8 cellular contexts compared by ENCODE assay signal in the genomic region with DNA sequence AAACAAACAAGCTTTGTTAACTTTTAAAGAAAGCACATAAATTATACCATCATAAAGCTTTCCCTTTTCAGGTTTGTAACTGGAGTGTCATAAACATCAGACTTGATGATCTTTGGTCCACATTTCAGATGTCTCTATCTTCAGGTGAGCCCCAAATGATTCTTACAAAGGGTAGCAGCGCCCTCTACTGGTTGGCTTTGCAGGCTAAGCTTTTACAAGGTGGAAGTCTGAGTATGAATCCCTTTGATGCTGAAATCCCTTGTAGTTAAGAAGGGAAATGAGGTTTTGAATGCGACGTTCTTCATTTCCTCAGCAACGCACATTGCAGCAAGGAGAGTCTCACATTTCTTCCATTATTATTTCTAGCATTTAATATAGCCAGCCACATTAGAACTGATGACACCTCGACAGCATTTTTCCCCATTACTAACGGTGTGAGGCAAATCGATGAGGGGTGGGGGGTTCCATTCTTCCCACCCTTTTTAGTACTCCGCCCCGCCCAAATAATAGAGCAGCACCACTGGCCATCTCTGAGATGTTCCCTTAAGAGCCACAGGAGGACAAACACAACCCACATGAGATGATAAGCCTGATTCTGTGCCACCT.
DNase-seq lines count a peak whose midpoint lies in the region; ATAC-seq and TF ChIP-seq lines count a peak whose summit lies in the region.

No MANE protein-coding gene starts in this region.

- no peaks in the 10 kb centered on the region for H3K36me3 ChIP-seq in Karpas-422 (ENCODE audit: insufficient read depth, low read length)
- no peaks in the 10 kb centered on the region for H3K36me3 ChIP-seq in Peyer's patch
- no peaks in the 10 kb centered on the region for H3K36me3 ChIP-seq in uterus

- H3K27ac ChIP-seq in Karpas-422 (ENCODE audit: low read length), result no peak overlapping the region
- H3K27ac ChIP-seq in Peyer's patch, result no peak overlapping the region
- no peak overlapping the region for H3K27ac ChIP-seq in foreskin keratinocyte
- no peak overlapping the region for H3K27ac ChIP-seq in uterus

- H3K4me1 ChIP-seq in Karpas-422 (ENCODE audit: low read length) (no peaks in the 10 kb centered on the region), Peyer's patch (no peaks in the 10 kb centered on the region), foreskin keratinocyte (no peaks in the 10 kb centered on the region), uterus (no peaks in the 10 kb centered on the region)

- DNase-seq in ELR (ENCODE audit: low read depth) (peak; percentile 84), Karpas-422 (peak; percentile 94), Peyer's patch (peak; percentile 45 to 85 (median 62)), activated T-helper 1 cell treated with Interleukin-2 at 50 U/mL for 16 hours (ENCODE audit: low read depth) (peak; percentile 29), foreskin keratinocyte (peak; percentile 17 to 63), pons (ENCODE audit: low spot score) (peak; percentile 84), uterus (peak; percentile 50 to 73)

- peak in 5 of 6 experiments; percentile 7 to 79 (median 73) for TF ChIP-seq CTCF in Peyer's patch (IDR thresholded peaks at IDR 0.05)
- peak; percentile 93 for TF ChIP-seq CTCF in foreskin keratinocyte (conservative IDR thresholded peaks at IDR 0.05)
- TF ChIP-seq CTCF in uterus (IDR thresholded peaks at IDR 0.05), result peak; percentile 60 to 75 (median 73)

- H3K79me2 ChIP-seq in Karpas-422 (ENCODE audit: low read length), result no peaks in the 10 kb centered on the region

- H3K9me2 ChIP-seq in Karpas-422 (replicated peaks; ENCODE audit: insufficient read depth, low read length), result no peaks in the 10 kb centered on the region

- H4K20me1 ChIP-seq in Karpas-422 (ENCODE audit: insufficient read depth, low read depth, low read length), result no peaks in the 10 kb centered on the region

- peak; percentile 83 for ATAC-seq in GM21825 (IDR thresholded peaks at IDR 0.05; ENCODE audit: unreplicated experiment)
- ATAC-seq in foreskin keratinocyte, result peak; percentile 87

- intact Hi-C loops in uterus (cut with DNase I; ENCODE audit: low total_unique reads), result no loop called here

- no peak overlapping the region for H2AFZ ChIP-seq in Karpas-422 (ENCODE audit: low read length)

- no peaks in the 10 kb centered on the region for H3K9me3 ChIP-seq in Karpas-422 (ENCODE audit: low read length)
- no peaks in the 10 kb centered on the region for H3K9me3 ChIP-seq in Peyer's patch
- no peaks in the 10 kb centered on the region for H3K9me3 ChIP-seq in uterus

- TF ChIP-seq POLR2A in Peyer's patch (IDR thresholded peaks at IDR 0.05) (no peak), uterus (IDR thresholded peaks at IDR 0.05) (no peak)

- H3K27me3 ChIP-seq in Karpas-422 (ENCODE audit: low read length), result no peaks in the 10 kb centered on the region
- no peaks in the 10 kb centered on the region for H3K27me3 ChIP-seq in Peyer's patch
- H3K27me3 ChIP-seq in foreskin keratinocyte, result peaks cover 3% of the 10 kb centered on the region
- no peaks in the 10 kb centered on the region for H3K27me3 ChIP-seq in uterus

- no peak overlapping the region for H3K9ac ChIP-seq in Karpas-422 (ENCODE audit: low read length)

- no peak overlapping the region for H3K4me2 ChIP-seq in Karpas-422 (ENCODE audit: low read depth, low read length, poor library complexity, severe bottlenecking)

- H3K4me3 ChIP-seq in Karpas-422 (ENCODE audit: low read length) (no peak overlapping the region), Peyer's patch (no peak overlapping the region), uterus (no peak overlapping the region)

Comparison
In these comparisons a context has a peak if more than half of its experiments do, and no peak if none do; other contexts are left out.
1. DNase-seq: peak in every context shown above with its lines; median percentile 94 in Karpas-422; 84 in ELR; 84 in pons; 62 in Peyer's patch; 62 in uterus; 40 in foreskin keratinocyte; 29 in activated T-helper 1 cell treated with Interleukin-2 at 50 U/mL for 16 hours.